In genomic region chr19:14005381-14006084, GRCh38 we compare ENCODE assay signal across 8 cellular contexts. TPM values are rescaled to one million over a fixed set of nuclear protein-coding genes. Genes with fewer than 3 reads are reported as not detected.
A peak's percentile ranks its signal among the peaks of the same experiment; 100 is the strongest.
DNase-seq lines count a peak whose midpoint lies in the region; TF ChIP-seq lines count a peak whose summit lies in the region.

No MANE protein-coding gene starts in this region.

- 5 to 21% methylated on average over 5 to 29 of the region's 50 CpGs for WGBS in transverse colon (ENCODE audit: low coverage in 1 of 2), 2 donors

- H3K27me3 ChIP-seq in adipocyte (replicated peaks; ENCODE audit: control insufficient read depth, insufficient read depth, low read length) (no peaks in the 10 kb centered on the region), left ventricle myocardium inferior (ENCODE audit: low read depth) (no peaks in the 10 kb centered on the region), transverse colon (no peaks in the 10 kb centered on the region)

- peak overlapping the region; percentile 50 for H3K9ac ChIP-seq in adipocyte (ENCODE audit: low read length)

- intact Hi-C loops in left ventricle myocardium inferior (cut with micrococcal nuclease): no loop called here
- intact Hi-C loops in posterior vena cava (cut with DNase I): no loop called here
- intact Hi-C loops in transverse colon (cut with DNase I; ENCODE audit: low total_unique reads): no loop called here

- H3K9me3 ChIP-seq in adipocyte (ENCODE audit: control insufficient read depth, low read length) (no peaks in the 10 kb centered on the region), left ventricle myocardium inferior (replicated peaks) (no peaks in the 10 kb centered on the region), transverse colon (no peaks in the 10 kb centered on the region)

- peaks cover 17% of the 10 kb centered on the region for H3K4me1 ChIP-seq in adipocyte (ENCODE audit: control insufficient read depth, insufficient read depth, low read length)
- peaks cover 59% of the 10 kb centered on the region for H3K4me1 ChIP-seq in left ventricle myocardium inferior
- peaks cover 4 to 34% (median 29%) of the 10 kb centered on the region in 4 donors for H3K4me1 ChIP-seq in transverse colon

- in situ Hi-C loops in transverse colon (cut with MboI; ENCODE audit: low pct_ligation_motif_present in 1 of 4, low pct_unique_long_range_greater_than_20kb in 1 of 4, low sequenced_read_pairs in 3 of 4): no loop called here

- H3K36me3 ChIP-seq in adipocyte (ENCODE audit: control insufficient read depth, insufficient read depth, low read length, severe bottlenecking): no peaks in the 10 kb centered on the region
- H3K36me3 ChIP-seq in left ventricle myocardium inferior: no peaks in the 10 kb centered on the region
- H3K36me3 ChIP-seq in transverse colon: no peaks in the 10 kb centered on the region

- DNase-seq in DMS153 (lab: John Stamatoyannopoulos, UW) (peak; percentile 54), GOT3 (lab: John Stamatoyannopoulos, UW) (peak; percentile 43), NAMALWA (ENCODE audit: low spot score) (peak; percentile 91), T follicular helper cell (ENCODE audit: low read depth) (peak; percentile 95), adipocyte (ENCODE audit: low read depth) (peak; percentile 95), left ventricle myocardium inferior (peak; percentile 93), posterior vena cava (ENCODE audit: low spot score) (peak; percentile 97), transverse colon (peak; percentile 96)

- peak; percentile 8 for TF ChIP-seq POLR2A in transverse colon (IDR thresholded peaks at IDR 0.05)

- no peak for TF ChIP-seq CTCF in left ventricle myocardium inferior (IDR thresholded peaks at IDR 0.05; ENCODE audit: borderline replicate concordance)
- TF ChIP-seq CTCF in transverse colon (IDR thresholded peaks at IDR 0.05): no peak

- H3K4me3 ChIP-seq in adipocyte (ENCODE audit: low read length): peak overlapping the region; percentile 96
- peak overlapping the region; percentile 81 for H3K4me3 ChIP-seq in left ventricle myocardium inferior
- H3K4me3 ChIP-seq in transverse colon: peak overlapping the region; percentile 94 to 98 (median 96)

- no peak for TF ChIP-seq EP300 in transverse colon (IDR thresholded peaks at IDR 0.05; ENCODE audit: low read depth)

- peak overlapping the region; percentile 99 for H3K27ac ChIP-seq in left ventricle myocardium inferior (replicated peaks)
- peak overlapping the region; percentile 100 for H3K27ac ChIP-seq in transverse colon

RNA-seq across cellular contexts. Expression of gene RFX1, which starts 0.6 kb away (rescaled TPM):
- total RNA-seq in left ventricle myocardium inferior (15.2 TPM), posterior vena cava (1 to 10 TPM; 7.5 to 7.8 TPM), transverse colon (1 to 10 TPM; 3.7 to 9.0 (median 8.1) TPM)

RNA-seq across cellular contexts. Expression of gene RLN3, which starts 22.4 kb away (rescaled TPM):
- total RNA-seq in left ventricle myocardium inferior (not detected), posterior vena cava (not detected), transverse colon (not detected)

RNA-seq across cellular contexts. Expression of gene IL27RA, which starts 26.0 kb away (rescaled TPM):
- total RNA-seq in left ventricle myocardium inferior: 4.0 TPM
- total RNA-seq in posterior vena cava: 1 to 10 TPM; 3.6 to 5.3 TPM
- 1 to 10 TPM in 3 of 4 donors, under 1 TPM in 1; 0.37 to 2.1 (median 1.5) TPM for total RNA-seq in transverse colon

RNA-seq across cellular contexts. Expression of gene DCAF15, which starts 53.2 kb away (rescaled TPM):
- total RNA-seq in left ventricle myocardium inferior (17.0 TPM), posterior vena cava (10 to 100 TPM; 18.8 to 21.0 TPM), transverse colon (10 to 100 TPM; 26.2 to 61.7 (median 35.8) TPM)

RNA-seq across cellular contexts. Expression of gene PALM3, which starts 56.3 kb away (rescaled TPM):
- total RNA-seq in left ventricle myocardium inferior: 0.38 TPM
- total RNA-seq in posterior vena cava: under 1 TPM in 1 of 2 donors, not detected in 1; 0.74 TPM
- under 1 TPM in 2 of 4 donors, not detected in 2; 0.14 to 0.32 TPM for total RNA-seq in transverse colon

Comparison
In these comparisons a context has a peak if more than half of its experiments do, and no peak if none do; other contexts are left out.
1. Peak in every context shown above with its lines: DNase-seq, H3K4me3 ChIP-seq and H3K27ac ChIP-seq.
2. DNase-seq: peak in every context shown above with its lines; median percentile 97 in posterior vena cava; 96 in transverse colon; 95 in T follicular helper cell; 95 in adipocyte; 93 in left ventricle myocardium inferior; 91 in NAMALWA; 54 in DMS153; 43 in GOT3.